1 cellular context compared by ENCODE assay signal in the genomic region with DNA sequence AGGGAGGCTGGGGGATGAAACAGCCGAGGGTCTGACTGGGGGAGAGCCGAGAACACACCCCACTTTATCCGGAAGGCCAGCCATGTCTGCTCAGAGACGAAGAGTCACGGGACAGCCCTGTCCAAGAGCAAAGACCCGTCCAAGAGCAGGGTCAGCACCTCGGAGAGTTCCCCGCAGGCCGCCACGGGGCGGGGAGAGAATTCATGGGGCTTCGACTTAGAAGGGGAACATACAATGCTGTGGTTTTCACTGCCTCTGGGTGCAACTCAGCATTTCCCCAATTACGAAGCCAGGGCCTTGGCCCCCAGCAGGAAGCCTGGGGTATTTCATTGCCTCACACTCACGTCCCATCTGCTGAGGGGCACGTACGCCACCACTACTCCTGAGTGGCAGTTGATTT.
TF ChIP-seq lines count a peak whose summit lies in the region.

No MANE protein-coding gene starts in this region.

TF ChIP-seq in K562, 482 proteins besides CTCF, POLR2A, EP300 and RAD21 (continued from another document and continues in another):
- no peak for TF ChIP-seq CUX1 (CRISPR knock-in tag; IDR thresholded peaks at IDR 0.05)
- no peak for TF ChIP-seq JUND (IDR thresholded peaks at IDR 0.05; ENCODE audit: borderline replicate concordance, low read depth, low read length)
- peak; percentile 18; the same call in 1 of the 3 replicates for TF ChIP-seq JUND (tag; IDR thresholded peaks at IDR 0.05; ENCODE audit: borderline replicate concordance, low read depth, low read length)
- no peak for TF ChIP-seq PTBP1 (IDR thresholded peaks at IDR 0.05; ENCODE audit: low read depth, low read length)
- 0 out of 2 replicates have a peak, but pooled peaks have one; percentile 7 for TF ChIP-seq TEAD4 (IDR thresholded peaks at IDR 0.05; ENCODE audit: low read length)
- peak; percentile 49; the same call in 1 of the 2 replicates for TF ChIP-seq TEAD4 (CRISPR knock-in tag; IDR thresholded peaks at IDR 0.05; ENCODE audit: borderline replicate concordance)
- TF ChIP-seq TEAD1 (CRISPR knock-in tag; IDR thresholded peaks at IDR 0.05): peak in 1 of 2 experiments; percentile 60; a peak in 1 of 4 replicates
- no peak for TF ChIP-seq FOXA1 (IDR thresholded peaks at IDR 0.05; ENCODE audit: borderline replicate concordance)
- TF ChIP-seq ZBED1 (IDR thresholded peaks at IDR 0.05): no peak
- no peak for TF ChIP-seq RBM25 (IDR thresholded peaks at IDR 0.05; ENCODE audit: low read depth, low read length, severe bottlenecking)
- TF ChIP-seq, protein P1, sequence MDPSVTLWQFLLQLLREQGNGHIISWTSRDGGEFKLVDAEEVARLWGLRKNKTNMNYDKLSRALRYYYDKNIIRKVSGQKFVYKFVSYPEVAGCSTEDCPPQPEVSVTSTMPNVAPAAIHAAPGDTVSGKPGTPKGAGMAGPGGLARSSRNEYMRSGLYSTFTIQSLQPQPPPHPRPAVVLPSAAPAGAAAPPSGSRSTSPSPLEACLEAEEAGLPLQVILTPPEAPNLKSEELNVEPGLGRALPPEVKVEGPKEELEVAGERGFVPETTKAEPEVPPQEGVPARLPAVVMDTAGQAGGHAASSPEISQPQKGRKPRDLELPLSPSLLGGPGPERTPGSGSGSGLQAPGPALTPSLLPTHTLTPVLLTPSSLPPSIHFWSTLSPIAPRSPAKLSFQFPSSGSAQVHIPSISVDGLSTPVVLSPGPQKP (CRISPR knock-in tag; IDR thresholded peaks at IDR 0.05): no peak
- TF ChIP-seq, protein P2, sequence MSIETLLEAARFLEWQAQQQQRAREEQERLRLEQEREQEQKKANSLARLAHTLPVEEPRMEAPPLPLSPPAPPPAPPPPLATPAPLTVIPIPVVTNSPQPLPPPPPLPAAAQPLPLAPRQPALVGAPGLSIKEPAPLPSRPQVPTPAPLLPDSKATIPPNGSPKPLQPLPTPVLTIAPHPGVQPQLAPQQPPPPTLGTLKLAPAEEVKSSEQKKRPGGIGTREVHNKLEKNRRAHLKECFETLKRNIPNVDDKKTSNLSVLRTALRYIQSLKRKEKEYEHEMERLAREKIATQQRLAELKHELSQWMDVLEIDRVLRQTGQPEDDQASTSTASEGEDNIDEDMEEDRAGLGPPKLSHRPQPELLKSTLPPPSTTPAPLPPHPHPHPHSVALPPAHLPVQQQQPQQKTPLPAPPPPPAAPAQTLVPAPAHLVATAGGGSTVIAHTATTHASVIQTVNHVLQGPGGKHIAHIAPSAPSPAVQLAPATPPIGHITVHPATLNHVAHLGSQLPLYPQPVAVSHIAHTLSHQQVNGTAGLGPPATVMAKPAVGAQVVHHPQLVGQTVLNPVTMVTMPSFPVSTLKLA (conservative IDR thresholded peaks at IDR 0.05): peak in 1 of 2 experiments; percentile 39; a peak in 1 of 4 replicates
- no peak for TF ChIP-seq CEBPZ (IDR thresholded peaks at IDR 0.05; ENCODE audit: borderline replicate concordance, low read depth, low read length)
- no peak for TF ChIP-seq ETV5 (CRISPR knock-in tag; IDR thresholded peaks at IDR 0.05; ENCODE audit: low read depth)
- peak; percentile 35; the same call in 1 of the 2 replicates for TF ChIP-seq NCOA1 (IDR thresholded peaks at IDR 0.05; ENCODE audit: low read depth)
- no peak for TF ChIP-seq CHD2 (IDR thresholded peaks at IDR 0.05; ENCODE audit: low read depth, low read length)
- 0 out of 2 replicates have a peak, but pooled peaks have one; percentile 56 for TF ChIP-seq NR2C2 (CRISPR knock-in tag; IDR thresholded peaks at IDR 0.05)
- no peak for TF ChIP-seq NR2C2 (tag; IDR thresholded peaks at IDR 0.05)
- peak; percentile 63; the same call in 1 of the 2 replicates for TF ChIP-seq IRF1 (CRISPR knock-in tag; IDR thresholded peaks at IDR 0.05; ENCODE audit: borderline replicate concordance)
- TF ChIP-seq ZBTB17 (CRISPR knock-in tag; IDR thresholded peaks at IDR 0.05): no peak
- TF ChIP-seq STAG1 (CRISPR knock-in tag; IDR thresholded peaks at IDR 0.05; ENCODE audit: borderline replicate concordance): no peak
- TF ChIP-seq XRCC5 (IDR thresholded peaks at IDR 0.05; ENCODE audit: low read depth, low read length): no peak
- TF ChIP-seq ILF3 (IDR thresholded peaks at IDR 0.05; ENCODE audit: borderline replicate concordance): no peak
- 0 out of 2 replicates have a peak, but pooled peaks have one; percentile 21 for TF ChIP-seq CTBP1 (IDR thresholded peaks at IDR 0.05; ENCODE audit: borderline replicate concordance)
- TF ChIP-seq MAFG (tag; conservative IDR thresholded peaks at IDR 0.05): no peak
- no peak for TF ChIP-seq NCOR1 (IDR thresholded peaks at IDR 0.05)
- TF ChIP-seq, protein P3, sequence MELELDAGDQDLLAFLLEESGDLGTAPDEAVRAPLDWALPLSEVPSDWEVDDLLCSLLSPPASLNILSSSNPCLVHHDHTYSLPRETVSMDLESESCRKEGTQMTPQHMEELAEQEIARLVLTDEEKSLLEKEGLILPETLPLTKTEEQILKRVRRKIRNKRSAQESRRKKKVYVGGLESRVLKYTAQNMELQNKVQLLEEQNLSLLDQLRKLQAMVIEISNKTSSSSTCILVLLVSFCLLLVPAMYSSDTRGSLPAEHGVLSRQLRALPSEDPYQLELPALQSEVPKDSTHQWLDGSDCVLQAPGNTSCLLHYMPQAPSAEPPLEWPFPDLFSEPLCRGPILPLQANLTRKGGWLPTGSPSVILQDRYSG (tag; conservative IDR thresholded peaks at IDR 0.05; ENCODE audit: low read depth): 0 out of 2 replicates have a peak, but pooled peaks have one; percentile 56
- TF ChIP-seq ZNF263 (CRISPR knock-in tag; IDR thresholded peaks at IDR 0.05; ENCODE audit: borderline replicate concordance): peak; percentile 43; the same call in 1 of the 2 replicates
- no peak for TF ChIP-seq ZSCAN29 (IDR thresholded peaks at IDR 0.05)
- TF ChIP-seq PHB (CRISPR knock-in tag; IDR thresholded peaks at IDR 0.05): no peak
- peak; percentile 67 for TF ChIP-seq CXXC5 (CRISPR knock-in tag; IDR thresholded peaks at IDR 0.05)
- peak; percentile 38; the same call in 1 of the 2 replicates for TF ChIP-seq USF2 (CRISPR knock-in tag; IDR thresholded peaks at IDR 0.05)
- TF ChIP-seq EHMT2 (IDR thresholded peaks at IDR 0.05): peak; percentile 99
- TF ChIP-seq DACH1 (IDR thresholded peaks at IDR 0.05; ENCODE audit: partially characterized antibody): no peak
- TF ChIP-seq MXI1 (IDR thresholded peaks at IDR 0.05; ENCODE audit: low read depth, low read length): no peak
- TF ChIP-seq MIER1 (IDR thresholded peaks at IDR 0.05; ENCODE audit: low read depth): peak; percentile 96
- TF ChIP-seq NFIX (CRISPR knock-in tag; IDR thresholded peaks at IDR 0.05; ENCODE audit: low read depth): no peak
- no peak for TF ChIP-seq ZFPM2 (CRISPR knock-in tag; IDR thresholded peaks at IDR 0.05)
- no peak for TF ChIP-seq ZNF75A (CRISPR knock-in tag; IDR thresholded peaks at IDR 0.05)
- TF ChIP-seq ZNF778 (CRISPR knock-in tag; IDR thresholded peaks at IDR 0.05): no peak
- no peak for TF ChIP-seq PHF8 (IDR thresholded peaks at IDR 0.05; ENCODE audit: borderline replicate concordance, low read length)
- peak; percentile 75; the same call in 1 of the 2 replicates for TF ChIP-seq ZNF197 (CRISPR knock-in tag; IDR thresholded peaks at IDR 0.05; ENCODE audit: low read depth)
- TF ChIP-seq TFAM (CRISPR knock-in tag; conservative IDR thresholded peaks at IDR 0.05): no peak
- no peak for TF ChIP-seq GABPA (tag; conservative IDR thresholded peaks at IDR 0.05; ENCODE audit: low read depth)
